ENCODE assay signal across 11 cellular contexts in the genomic region with DNA sequence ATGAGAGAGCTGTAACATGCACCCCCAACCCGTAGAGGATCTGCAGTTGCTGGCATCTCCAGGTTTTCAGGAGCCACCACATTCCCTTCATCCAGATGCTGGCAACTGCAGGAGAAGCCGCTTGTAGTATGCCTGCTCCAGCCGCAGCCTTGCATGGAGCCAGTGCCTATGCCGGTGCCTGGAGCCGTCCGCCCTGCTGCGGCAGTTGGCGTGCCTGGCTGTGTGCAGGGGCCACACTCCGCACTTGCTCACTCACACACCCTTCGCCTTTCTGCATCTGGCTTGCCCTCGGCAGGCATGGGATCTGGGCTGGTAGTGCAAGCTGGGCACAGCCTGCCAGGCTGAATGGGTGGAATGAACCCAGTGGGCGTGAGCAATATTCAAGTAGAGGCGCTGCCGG.
"Had no signal": no experiment of that assay in that cellular context is flagged by ENCODE, and none has a peak within 500 bp of the region (broad histone marks: within the 10 kb centered on the region; RNA-seq: fewer than 3 reads in every experiment).

No MANE protein-coding gene starts in this region.

- H2AFZ ChIP-seq: GM23248, GM23338 had no signal

- H3K4me2 ChIP-seq: GM23338 had no signal

- FAIRE-seq: H1, H54 had no signal

- H3K4me1 ChIP-seq: HAP-1 had no signal

- H3K9me3 ChIP-seq: HAP-1 had no signal

- ATAC-seq: GM23338, HCT116 had no signal

- H3K9ac ChIP-seq: GM23248 had no signal

- DNase-seq: GM23248, GOT3, H7, H9, HCEC 1CT, HFFc6 had no signal

- H3K4me3 ChIP-seq: GM23248, GM23338, HAP-1 had no signal

- H3K36me3 ChIP-seq: HAP-1 had no signal

- H3K27ac ChIP-seq: GM23248 had no signal
